Comparison of ENCODE assay signal across 1 cellular context in the genomic region with DNA sequence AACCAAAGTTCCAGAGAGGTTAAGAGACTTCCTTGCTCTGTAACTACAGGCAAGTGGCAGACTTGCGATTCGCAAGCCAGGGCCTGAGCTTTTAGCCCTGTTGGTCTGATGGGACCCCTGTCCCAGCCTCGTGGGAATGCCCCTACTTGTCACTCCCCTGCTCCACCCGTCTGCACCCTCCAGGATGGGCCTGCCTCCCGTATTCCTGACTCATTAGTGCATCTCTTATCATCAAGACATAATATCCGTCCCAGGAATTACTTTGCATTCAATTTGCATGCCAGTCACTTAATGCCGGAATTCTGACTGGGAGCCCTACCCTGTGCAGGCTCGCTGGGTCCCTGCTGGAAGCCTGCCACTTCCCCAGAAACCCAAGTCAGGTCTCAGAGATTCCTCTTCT.
TF ChIP-seq lines count a peak whose summit lies in the region.

No MANE protein-coding gene starts in this region.

TF ChIP-seq in WTC11, 78 proteins besides CTCF, POLR2A, EP300 and RAD21 (continued from another document):
- TF ChIP-seq, protein P1, sequence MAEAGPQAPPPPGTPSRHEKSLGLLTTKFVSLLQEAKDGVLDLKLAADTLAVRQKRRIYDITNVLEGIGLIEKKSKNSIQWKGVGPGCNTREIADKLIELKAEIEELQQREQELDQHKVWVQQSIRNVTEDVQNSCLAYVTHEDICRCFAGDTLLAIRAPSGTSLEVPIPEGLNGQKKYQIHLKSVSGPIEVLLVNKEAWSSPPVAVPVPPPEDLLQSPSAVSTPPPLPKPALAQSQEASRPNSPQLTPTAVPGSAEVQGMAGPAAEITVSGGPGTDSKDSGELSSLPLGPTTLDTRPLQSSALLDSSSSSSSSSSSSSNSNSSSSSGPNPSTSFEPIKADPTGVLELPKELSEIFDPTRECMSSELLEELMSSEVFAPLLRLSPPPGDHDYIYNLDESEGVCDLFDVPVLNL (CRISPR knock-in tag; IDR thresholded peaks at IDR 0.05; ENCODE audit: borderline replicate concordance, low read depth): no peak
- TF ChIP-seq, protein P2, sequence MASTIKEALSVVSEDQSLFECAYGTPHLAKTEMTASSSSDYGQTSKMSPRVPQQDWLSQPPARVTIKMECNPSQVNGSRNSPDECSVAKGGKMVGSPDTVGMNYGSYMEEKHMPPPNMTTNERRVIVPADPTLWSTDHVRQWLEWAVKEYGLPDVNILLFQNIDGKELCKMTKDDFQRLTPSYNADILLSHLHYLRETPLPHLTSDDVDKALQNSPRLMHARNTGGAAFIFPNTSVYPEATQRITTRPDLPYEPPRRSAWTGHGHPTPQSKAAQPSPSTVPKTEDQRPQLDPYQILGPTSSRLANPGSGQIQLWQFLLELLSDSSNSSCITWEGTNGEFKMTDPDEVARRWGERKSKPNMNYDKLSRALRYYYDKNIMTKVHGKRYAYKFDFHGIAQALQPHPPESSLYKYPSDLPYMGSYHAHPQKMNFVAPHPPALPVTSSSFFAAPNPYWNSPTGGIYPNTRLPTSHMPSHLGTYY (CRISPR knock-in tag; IDR thresholded peaks at IDR 0.05): no peak
- no peak for TF ChIP-seq TEAD1 (CRISPR knock-in tag; IDR thresholded peaks at IDR 0.05)
